In genomic region chr5:111224561-111224989, GRCh38 we compare ENCODE assay signal across 8 cellular contexts. TPM values are rescaled to one million over a fixed set of nuclear protein-coding genes. Genes with fewer than 3 reads are reported as not detected.
DNase-seq lines count a peak whose midpoint lies in the region; TF ChIP-seq lines count a peak whose summit lies in the region.

No MANE protein-coding gene starts in this region.

- H3K9ac ChIP-seq in NT2/D1 (ENCODE audit: insufficient read length, low read depth) (peak overlapping the region; percentile 90), endodermal cell (ENCODE audit: extremely low read depth, low read length, poor library complexity, severe bottlenecking) (no peak overlapping the region)

- peak overlapping the region; percentile 60 for H3K4me3 Mint-ChIP-seq in endodermal cell
- peak overlapping the region; percentile 72 for H3K4me3 Mint-ChIP-seq in osteocyte (ENCODE audit: unreplicated experiment)

- H3K36me3 ChIP-seq in HEK293 (ENCODE audit: control insufficient read depth in 2 of 2, insufficient read depth in 1 of 2, low read length in 2 of 2) (no peaks in the 10 kb centered on the region), NT2/D1 (ENCODE audit: insufficient read depth, insufficient read length, low read length) (no peaks in the 10 kb centered on the region), endodermal cell (ENCODE audit: control insufficient read depth, insufficient read depth, low read length) (no peaks in the 10 kb centered on the region)

- CTCF ChIA-PET in HEK293 (lab: Yijun Ruan, JAX) = interaction anchor here (0.8 to 2.4 kb wide), 2 partner anchors 53 to 55 kb away, joined by 3 to 10 read pairs; no protein-coding TSS in a partner anchor

- POLR2A ChIA-PET in HEK293 (lab: Yijun Ruan, JAX) = interaction anchor here (1.1 to 1.5 kb wide), 3 partner anchors 11 to 133 kb away, joined by 4 to 6 read pairs (median 4); partner anchors contain the start of gene WDR36

- peaks cover 11% of the 10 kb centered on the region for H3K27me3 ChIP-seq in NT2/D1 (ENCODE audit: insufficient read depth, insufficient read length)
- peaks cover 36% of the 10 kb centered on the region for H3K27me3 ChIP-seq in endodermal cell (ENCODE audit: control insufficient read depth, insufficient read depth, low read length, poor library complexity, severe bottlenecking)

- DNase-seq in NCI-H748 (lab: John Stamatoyannopoulos, UW; ENCODE audit: unreplicated experiment) = peak; percentile 58
- DNase-seq in NCI-H748 treated with DMSO at 0.1 percent for 48 hours (lab: John Stamatoyannopoulos, UW) = no peak
- DNase-seq in NT2/D1 (ENCODE audit: low read depth, low spot score) = no peak
- DNase-seq in endodermal cell = no peak
- DNase-seq in osteocyte (ENCODE audit: extremely low spot score, unreplicated experiment) = no peak
- DNase-seq in COLO668 (lab: John Stamatoyannopoulos, UW; ENCODE audit: unreplicated experiment) = no peak
- DNase-seq in dermis blood vessel endothelial cell = no peak

- peak overlapping the region; percentile 65; the same call in 1 of the 2 replicates for H3K27ac ChIP-seq in HEK293 (ENCODE audit: extremely low read depth, low read depth, low read length)
- H3K27ac ChIP-seq in endodermal cell (ENCODE audit: low read depth, low read length) = no peak overlapping the region

- no peak for TF ChIP-seq CTCF in HEK293 (tag by site-specific recombination; IDR thresholded peaks at IDR 0.05)
- TF ChIP-seq CTCF in endodermal cell (conservative IDR thresholded peaks at IDR 0.05) = no peak
- no peak for TF ChIP-seq CTCF in osteocyte (IDR thresholded peaks at IDR 0.05)

- H3K4me1 Mint-ChIP-seq in endodermal cell = no peaks in the 10 kb centered on the region
- peaks cover 6% of the 10 kb centered on the region for H3K4me1 Mint-ChIP-seq in osteocyte (ENCODE audit: unreplicated experiment)

- H3K27ac Mint-ChIP-seq in endodermal cell = no peak overlapping the region
- peak overlapping the region; percentile 51 for H3K27ac Mint-ChIP-seq in osteocyte (ENCODE audit: unreplicated experiment)

- no peaks in the 10 kb centered on the region for H3K9me3 ChIP-seq in HEK293 (ENCODE audit: control insufficient read depth, insufficient read depth, low read depth, low read length)
- H3K9me3 ChIP-seq in NT2/D1 (ENCODE audit: insufficient read depth, low read length) = no peaks in the 10 kb centered on the region
- no peaks in the 10 kb centered on the region for H3K9me3 ChIP-seq in endodermal cell (ENCODE audit: control insufficient read depth, low read length)

- H3K9me3 Mint-ChIP-seq in endodermal cell = no peaks in the 10 kb centered on the region
- H3K9me3 Mint-ChIP-seq in osteocyte (ENCODE audit: unreplicated experiment) = no peaks in the 10 kb centered on the region

- H3K4me3 ChIP-seq in HEK293 (ENCODE audit: low read depth, low read length) (peak overlapping the region; percentile 59), NT2/D1 (ENCODE audit: insufficient read length, low read depth) (peak overlapping the region; percentile 71), endodermal cell (ENCODE audit: low read length) (peak overlapping the region; percentile 78)

- WGBS in endodermal cell (ENCODE audit: insufficient coverage in 1 of 2, insufficient read length in 1 of 2), 2 experiments = 1 to 5% methylated on average over 14 to 31 of the region's 31 CpGs

- peaks cover 45% of the 10 kb centered on the region for H3K27me3 Mint-ChIP-seq in endodermal cell (ENCODE audit: insufficient read depth)
- peaks cover 44% of the 10 kb centered on the region for H3K27me3 Mint-ChIP-seq in osteocyte (ENCODE audit: unreplicated experiment)

- H3K4me1 ChIP-seq in HEK293 (ENCODE audit: control insufficient read depth, insufficient read depth, low read length) (peaks cover 10% of the 10 kb centered on the region), NT2/D1 (ENCODE audit: insufficient read depth, insufficient read length) (peaks cover 2% of the 10 kb centered on the region), endodermal cell (ENCODE audit: control insufficient read depth, insufficient read depth, low read length) (no peaks in the 10 kb centered on the region)

- H3K36me3 Mint-ChIP-seq in endodermal cell (ENCODE audit: low read depth) (no peaks in the 10 kb centered on the region), osteocyte (ENCODE audit: unreplicated experiment) (no peaks in the 10 kb centered on the region)

TF ChIP-seq in HEK293, 187 proteins besides CTCF, POLR2A, EP300 and RAD21 (continues in another document):
- TF ChIP-seq ZNF473 (tag by site-specific recombination; IDR thresholded peaks at IDR 0.05) (no peak), SP7 (tag by site-specific recombination; IDR thresholded peaks at IDR 0.05) (no peak), ZNF560 (tag by site-specific recombination; IDR thresholded peaks at IDR 0.05; ENCODE audit: borderline replicate concordance) (no peak), SP2 (tag by site-specific recombination; IDR thresholded peaks at IDR 0.05) (peak; percentile 43), ZNF433 (tag by site-specific recombination; IDR thresholded peaks at IDR 0.05; ENCODE audit: low read depth) (no peak), ZNF530 (tag by site-specific recombination; IDR thresholded peaks at IDR 0.05; ENCODE audit: low read depth) (no peak), ZNF112 (tag by site-specific recombination; IDR thresholded peaks at IDR 0.05) (no peak), ZIC2 (tag by site-specific recombination; IDR thresholded peaks at IDR 0.05) (peak; percentile 9; the same call in 1 of the 2 replicates), ZNF544 (tag by site-specific recombination; IDR thresholded peaks at IDR 0.05) (no peak), ZNF768 (tag by site-specific recombination; IDR thresholded peaks at IDR 0.05) (peak; percentile 22; the same call in 1 of the 2 replicates), ZNF157 (tag by site-specific recombination; IDR thresholded peaks at IDR 0.05) (no peak), BCL6B (tag by site-specific recombination; IDR thresholded peaks at IDR 0.05) (no peak), ZNF184 (tag by site-specific recombination; IDR thresholded peaks at IDR 0.05) (no peak), ZNF692 (tag by site-specific recombination; IDR thresholded peaks at IDR 0.05) (0 out of 2 replicates have a peak, but pooled peaks have one; percentile 28), KLF9 (tag by site-specific recombination; IDR thresholded peaks at IDR 0.05; ENCODE audit: low read depth) (no peak), ZNF248 (tag by site-specific recombination; IDR thresholded peaks at IDR 0.05) (no peak), ZNF148 (tag by site-specific recombination; IDR thresholded peaks at IDR 0.05; ENCODE audit: borderline replicate concordance) (no peak), ELK4 (IDR thresholded peaks at IDR 0.05; ENCODE audit: borderline replicate concordance, low read depth, low read length) (no peak), ZNF24 (tag by site-specific recombination; IDR thresholded peaks at IDR 0.05) (no peak)

RNA-seq across cellular contexts. Expression of gene CAMK4, which starts 0.4 kb away (rescaled TPM):
- 1 to 10 TPM; 2.8 to 3.9 TPM for total RNA-seq in endodermal cell
- 3.8 TPM for polyA plus RNA-seq in endodermal cell (2013, experiment 1 of 2)
- 3.6 TPM for polyA plus RNA-seq in endodermal cell (2013, experiment 2 of 2)
- total RNA-seq in osteocyte = 0.39 and 1.2 TPM in 2 replicates
- under 0.01 and 0.28 TPM in 2 replicates for total RNA-seq in dermis blood vessel endothelial cell
